19 cellular contexts compared by ENCODE assay signal in genomic region chr6:167226791-167227190, GRCh38.
DNase-seq lines count a peak whose midpoint lies in the region; ATAC-seq, FAIRE-seq and TF ChIP-seq lines count a peak whose summit lies in the region.
"Had no signal": no experiment of that assay in that cellular context is flagged by ENCODE, and none has a peak within 500 bp of the region (broad histone marks: within the 10 kb centered on the region; RNA-seq: fewer than 3 reads in every experiment).

No MANE protein-coding gene starts in this region.

- no peak for TF ChIP-seq CTCF in endodermal cell (conservative IDR thresholded peaks at IDR 0.05)

- no peaks in the 10 kb centered on the region for H3K9me3 Mint-ChIP-seq in endodermal cell

- H3K4me3 Mint-ChIP-seq in endodermal cell, result no peak overlapping the region

- H3K9me3 ChIP-seq in ES-I3 (ENCODE audit: control insufficient read depth, insufficient read depth, low read length) (no peaks in the 10 kb centered on the region), HUES64 (ENCODE audit: insufficient read depth, low read depth, low read length) (no peaks in the 10 kb centered on the region), endodermal cell (ENCODE audit: control insufficient read depth, low read length) (no peaks in the 10 kb centered on the region)

- no peaks in the 10 kb centered on the region for H3K27me3 Mint-ChIP-seq in endodermal cell (ENCODE audit: insufficient read depth)

- H3K27me3 ChIP-seq in HUES64 (ENCODE audit: insufficient read depth, low read length) (peaks cover 4% of the 10 kb centered on the region; the same call in 1 of the 2 replicates), endodermal cell (ENCODE audit: control insufficient read depth, insufficient read depth, low read length, poor library complexity, severe bottlenecking) (no peaks in the 10 kb centered on the region)

- no peak for ATAC-seq in left lobe of liver

- H3K36me3 Mint-ChIP-seq in endodermal cell (ENCODE audit: low read depth), result no peaks in the 10 kb centered on the region
- H3K36me3 Mint-ChIP-seq: CD14-positive monocyte had no signal

- peak overlapping the region; percentile 24 for H3K9ac ChIP-seq in ES-I3 (ENCODE audit: low read depth, low read length)
- H3K9ac ChIP-seq in HUES64 (ENCODE audit: low read depth, low read length), result no peak overlapping the region
- no peak overlapping the region for H3K9ac ChIP-seq in endodermal cell (ENCODE audit: extremely low read depth, low read length, poor library complexity, severe bottlenecking)

- H3K36me3 ChIP-seq in ES-I3 (ENCODE audit: insufficient read depth, low read length) (no peaks in the 10 kb centered on the region), HUES64 (ENCODE audit: insufficient read depth, low read length) (peaks cover 3% of the 10 kb centered on the region; the same call in 1 of the 2 replicates), endodermal cell (ENCODE audit: control insufficient read depth, insufficient read depth, low read length) (no peaks in the 10 kb centered on the region)

- peaks cover 42% of the 10 kb centered on the region for H3K4me1 ChIP-seq in ES-I3 (ENCODE audit: insufficient read depth, low read length)
- H3K4me1 ChIP-seq in HUES64 (ENCODE audit: insufficient read depth, low read length), result peaks cover 57% of the 10 kb centered on the region
- H3K4me1 ChIP-seq in endodermal cell (ENCODE audit: control insufficient read depth, insufficient read depth, low read length), result peaks cover 23% of the 10 kb centered on the region

- H3K4me1 Mint-ChIP-seq in endodermal cell, result peaks cover 72% of the 10 kb centered on the region
- H3K4me1 Mint-ChIP-seq: CD14-positive monocyte had no signal

- peak overlapping the region; percentile 81; the same call in 1 of the 2 replicates for H3K27ac ChIP-seq in HUES64 (ENCODE audit: low read depth, low read length)
- no peak overlapping the region for H3K27ac ChIP-seq in endodermal cell (ENCODE audit: low read depth, low read length)

- no peak for FAIRE-seq in HTR-8/SVneo (lab: Jason Lieb, UNC)
- FAIRE-seq: A204.1, H54 had no signal

- H3K4me3 ChIP-seq in HUES64 (ENCODE audit: low read length), result peak overlapping the region; percentile 36
- no peak overlapping the region for H3K4me3 ChIP-seq in endodermal cell (ENCODE audit: low read length)

- DNase-seq in endodermal cell (peak; percentile 68), left lobe of liver (ENCODE audit: low spot score) (peak; percentile 21), foreskin melanocyte (no peak), cerebellar cortex (ENCODE audit: low spot score) (no peak), HTR-8/SVneo (ENCODE audit: insufficient read length, low spot score) (no peak), cerebellar nuclear complex (lab: John Stamatoyannopoulos, UW) (no peak)
- DNase-seq: GF-D8; IMR-90; NCI-H1105; NCI-H146; NCI-H2227 treated with DMSO at 0.1 percent for 48 hours; NCI-H510A treated with DMSO at 0.1 percent for 48 hours; NCI-H748 treated with DMSO at 0.1 percent for 48 hours; NK-92 treated with Interleukin-12 subunit alpha and Interleukin-12 subunit beta, amount 100 ng/mL, for 24 hours had no signal

- no peak overlapping the region for H3K27ac Mint-ChIP-seq in endodermal cell
- H3K27ac Mint-ChIP-seq: CD14-positive monocyte had no signal

- WGBS in HUES64, result 44% methylated on average over 9 of the region's 9 CpGs
- WGBS in endodermal cell (ENCODE audit: insufficient coverage in 1 of 2, insufficient read length in 1 of 2), 2 experiments, result 69 to 83% methylated on average over 8 to 9 of the region's 9 CpGs

Comparison
In these comparisons a context has a peak if more than half of its experiments do, and no peak if none do; other contexts are left out.
1. DNase-seq: peak in endodermal cell (single experiment) and left lobe of liver (single experiment); none in foreskin melanocyte (single experiment), cerebellar cortex (single experiment), HTR-8/SVneo (single experiment) and cerebellar nuclear complex (0 of 2).